ENCODE assay signal across 1 cellular context in the genomic region with DNA sequence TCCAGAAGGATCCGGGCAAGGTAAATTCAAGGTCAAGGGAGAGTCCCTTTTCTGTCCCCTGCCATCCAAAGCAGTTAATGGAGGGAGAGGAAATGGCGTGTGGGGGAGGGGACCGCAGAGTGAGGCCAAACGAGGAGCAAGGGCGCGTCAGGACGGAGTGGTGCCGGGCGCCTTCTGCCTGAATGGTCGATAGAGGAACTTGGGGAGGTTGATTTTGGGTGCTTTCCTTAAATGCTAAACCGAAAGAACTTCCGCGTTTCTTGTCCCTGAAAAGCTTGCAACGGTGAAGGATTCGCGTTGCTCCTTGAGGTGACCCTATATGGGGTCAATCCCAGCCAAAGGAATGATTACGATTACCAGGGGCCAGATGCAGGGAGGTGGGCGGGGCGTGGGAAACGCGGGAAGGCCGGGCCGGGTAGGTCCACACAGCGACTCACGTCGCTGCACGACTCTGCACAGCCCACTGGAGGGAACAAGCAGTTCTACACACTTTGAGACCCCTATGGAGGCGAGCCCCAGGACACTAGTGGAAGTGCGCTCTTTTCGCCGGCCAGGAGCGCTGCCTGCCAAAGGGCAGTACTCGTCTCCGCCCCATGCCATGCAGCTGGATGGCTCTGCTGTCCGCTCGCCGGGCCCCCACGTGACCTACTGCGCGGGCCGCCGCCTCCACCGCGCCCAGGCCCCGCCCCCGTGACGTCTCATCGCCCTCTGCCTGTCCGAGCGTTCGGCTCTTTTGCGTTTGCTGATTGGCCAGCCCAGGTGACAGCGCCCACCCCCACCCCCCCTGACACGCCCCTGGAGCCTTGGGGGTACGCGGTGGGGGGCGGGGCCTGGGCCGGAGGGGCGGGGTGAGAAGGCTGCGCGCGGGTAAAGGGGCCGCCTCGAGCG.
TF ChIP-seq lines count a peak whose summit lies in the region.

No MANE protein-coding gene starts in this region.

TF ChIP-seq in HepG2, 621 proteins besides CTCF, POLR2A, EP300 and RAD21 (continued from another document and continues in another):
- TF ChIP-seq TFE3 (CRISPR knock-in tag; IDR thresholded peaks at IDR 0.05) (0 out of 2 replicates have a peak, but pooled peaks have one; percentile 50), DBP (CRISPR knock-in tag; IDR thresholded peaks at IDR 0.05; ENCODE audit: not compliant biosample characterization) (no peak), MLLT10 (CRISPR knock-in tag; IDR thresholded peaks at IDR 0.05) (no peak), GFI1 (CRISPR knock-in tag; IDR thresholded peaks at IDR 0.05; ENCODE audit: borderline replicate concordance) (no peak), ZNF143 (CRISPR knock-in tag; IDR thresholded peaks at IDR 0.05) (no peak), ZNF670 (CRISPR knock-in tag; IDR thresholded peaks at IDR 0.05; ENCODE audit: borderline replicate concordance) (no peak), TERF1 (CRISPR knock-in tag; IDR thresholded peaks at IDR 0.05) (no peak), ZNF292 (CRISPR knock-in tag; IDR thresholded peaks at IDR 0.05; ENCODE audit: borderline replicate concordance, low read depth) (no peak), MTA1 (CRISPR knock-in tag; IDR thresholded peaks at IDR 0.05; ENCODE audit: borderline replicate concordance) (no peak), SUZ12 (IDR thresholded peaks at IDR 0.05; ENCODE audit: low read depth, low read length) (no peak), ZBTB8A (CRISPR knock-in tag; IDR thresholded peaks at IDR 0.05; ENCODE audit: borderline replicate concordance, low read depth) (no peak), ZNF317 (CRISPR knock-in tag; IDR thresholded peaks at IDR 0.05) (0 out of 2 replicates have a peak, but pooled peaks have one; percentile 39), MYC (CRISPR knock-in tag; IDR thresholded peaks at IDR 0.05; ENCODE audit: borderline replicate concordance) (peak; percentile 63; the same call in 1 of the 2 replicates), KMT2B (CRISPR knock-in tag; IDR thresholded peaks at IDR 0.05) (no peak), ZFP1 (CRISPR knock-in tag; IDR thresholded peaks at IDR 0.05) (no peak), RCOR2 (CRISPR knock-in tag; IDR thresholded peaks at IDR 0.05) (no peak), ZNF121 (CRISPR knock-in tag; IDR thresholded peaks at IDR 0.05) (no peak), MIER2 (CRISPR knock-in tag; IDR thresholded peaks at IDR 0.05) (no peak), STAT6 (CRISPR knock-in tag; IDR thresholded peaks at IDR 0.05; ENCODE audit: borderline replicate concordance) (no peak), THAP7 (CRISPR knock-in tag; IDR thresholded peaks at IDR 0.05) (no peak), THYN1 (CRISPR knock-in tag; IDR thresholded peaks at IDR 0.05; ENCODE audit: borderline replicate concordance, low read depth) (no peak), ZNF501 (CRISPR knock-in tag; IDR thresholded peaks at IDR 0.05) (no peak), ZNF282 (IDR thresholded peaks at IDR 0.05; ENCODE audit: partially characterized antibody) (no peak), ZNF839 (CRISPR knock-in tag; IDR thresholded peaks at IDR 0.05; ENCODE audit: borderline replicate concordance) (no peak), ZFAT (CRISPR knock-in tag; conservative IDR thresholded peaks at IDR 0.05) (no peak), ZNF263 (CRISPR knock-in tag; IDR thresholded peaks at IDR 0.05) (0 out of 2 replicates have a peak, but pooled peaks have one; percentile 32), ZNF451 (CRISPR knock-in tag; IDR thresholded peaks at IDR 0.05) (no peak), ZNF660 (CRISPR knock-in tag; IDR thresholded peaks at IDR 0.05; ENCODE audit: borderline replicate concordance, low read depth) (no peak), HIVEP1 (CRISPR knock-in tag; IDR thresholded peaks at IDR 0.05) (no peak), ATF7-NPFF (CRISPR knock-in tag; IDR thresholded peaks at IDR 0.05; ENCODE audit: low read depth) (no peak), HNRNPLL (IDR thresholded peaks at IDR 0.05; ENCODE audit: low read depth, low read length, poor library complexity, severe bottlenecking) (peak; percentile 78), JDP2 (CRISPR knock-in tag; IDR thresholded peaks at IDR 0.05; ENCODE audit: borderline replicate concordance) (no peak), TCF12 (IDR thresholded peaks at IDR 0.05) (no peak), TCF12 (CRISPR knock-in tag; IDR thresholded peaks at IDR 0.05) (no peak), KDM4B (CRISPR knock-in tag; IDR thresholded peaks at IDR 0.05) (no peak), KAT7 (CRISPR knock-in tag; IDR thresholded peaks at IDR 0.05; ENCODE audit: borderline replicate concordance) (no peak), ZNF264 (CRISPR knock-in tag; IDR thresholded peaks at IDR 0.05) (no peak), CAMTA2 (CRISPR knock-in tag; IDR thresholded peaks at IDR 0.05; ENCODE audit: borderline replicate concordance) (no peak), ZSCAN20 (CRISPR knock-in tag; IDR thresholded peaks at IDR 0.05; ENCODE audit: borderline replicate concordance) (no peak), ZFP90 (CRISPR knock-in tag; IDR thresholded peaks at IDR 0.05; ENCODE audit: borderline replicate concordance) (no peak), ZNF367 (CRISPR knock-in tag; IDR thresholded peaks at IDR 0.05; ENCODE audit: borderline replicate concordance) (no peak), ZNF33B (CRISPR knock-in tag; IDR thresholded peaks at IDR 0.05) (no peak), THRA (CRISPR knock-in tag; IDR thresholded peaks at IDR 0.05; ENCODE audit: borderline replicate concordance) (peak; percentile 76; the same call in 1 of the 2 replicates), XBP1 (CRISPR knock-in tag; IDR thresholded peaks at IDR 0.05) (no peak), ZFP62 (CRISPR knock-in tag; IDR thresholded peaks at IDR 0.05) (no peak)
- TF ChIP-seq, protein P1, sequence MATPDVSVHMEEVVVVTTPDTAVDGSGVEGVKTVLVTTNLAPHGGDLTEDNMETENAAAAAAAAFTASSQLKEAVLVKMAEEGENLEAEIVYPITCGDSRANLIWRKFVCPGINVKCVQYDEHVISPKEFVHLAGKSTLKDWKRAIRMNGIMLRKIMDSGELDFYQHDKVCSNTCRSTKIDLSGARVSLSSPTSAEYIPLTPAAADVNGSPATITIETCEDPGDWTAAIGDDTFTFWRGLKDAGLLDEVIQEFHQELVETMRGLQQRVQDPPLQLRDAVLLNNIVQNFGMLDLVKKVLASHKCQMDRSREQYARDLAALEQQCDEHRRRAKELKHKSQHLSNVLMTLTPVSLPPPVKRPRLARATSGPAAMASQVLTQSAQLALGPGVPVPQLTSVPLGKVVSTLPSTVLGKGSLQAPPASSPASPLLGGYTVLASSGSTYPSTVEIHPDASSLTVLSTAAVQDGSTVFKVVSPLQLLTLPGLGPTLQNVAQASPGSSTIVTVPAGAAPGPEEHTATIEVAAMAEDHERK (CRISPR knock-in tag; IDR thresholded peaks at IDR 0.05; ENCODE audit: low read depth) = no peak
- TF ChIP-seq, protein P2, sequence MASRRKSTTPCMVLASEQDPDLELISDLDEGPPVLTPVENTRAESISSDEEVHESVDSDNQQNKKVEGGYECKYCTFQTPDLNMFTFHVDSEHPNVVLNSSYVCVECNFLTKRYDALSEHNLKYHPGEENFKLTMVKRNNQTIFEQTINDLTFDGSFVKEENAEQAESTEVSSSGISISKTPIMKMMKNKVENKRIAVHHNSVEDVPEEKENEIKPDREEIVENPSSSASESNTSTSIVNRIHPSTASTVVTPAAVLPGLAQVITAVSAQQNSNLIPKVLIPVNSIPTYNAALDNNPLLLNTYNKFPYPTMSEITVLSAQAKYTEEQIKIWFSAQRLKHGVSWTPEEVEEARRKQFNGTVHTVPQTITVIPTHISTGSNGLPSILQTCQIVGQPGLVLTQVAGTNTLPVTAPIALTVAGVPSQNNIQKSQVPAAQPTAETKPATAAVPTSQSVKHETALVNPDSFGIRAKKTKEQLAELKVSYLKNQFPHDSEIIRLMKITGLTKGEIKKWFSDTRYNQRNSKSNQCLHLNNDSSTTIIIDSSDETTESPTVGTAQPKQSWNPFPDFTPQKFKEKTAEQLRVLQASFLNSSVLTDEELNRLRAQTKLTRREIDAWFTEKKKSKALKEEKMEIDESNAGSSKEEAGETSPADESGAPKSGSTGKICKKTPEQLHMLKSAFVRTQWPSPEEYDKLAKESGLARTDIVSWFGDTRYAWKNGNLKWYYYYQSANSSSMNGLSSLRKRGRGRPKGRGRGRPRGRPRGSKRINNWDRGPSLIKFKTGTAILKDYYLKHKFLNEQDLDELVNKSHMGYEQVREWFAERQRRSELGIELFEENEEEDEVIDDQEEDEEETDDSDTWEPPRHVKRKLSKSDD (CRISPR knock-in tag; IDR thresholded peaks at IDR 0.05; ENCODE audit: low read depth) = no peak
- TF ChIP-seq, protein P3, sequence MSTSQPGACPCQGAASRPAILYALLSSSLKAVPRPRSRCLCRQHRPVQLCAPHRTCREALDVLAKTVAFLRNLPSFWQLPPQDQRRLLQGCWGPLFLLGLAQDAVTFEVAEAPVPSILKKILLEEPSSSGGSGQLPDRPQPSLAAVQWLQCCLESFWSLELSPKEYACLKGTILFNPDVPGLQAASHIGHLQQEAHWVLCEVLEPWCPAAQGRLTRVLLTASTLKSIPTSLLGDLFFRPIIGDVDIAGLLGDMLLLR (CRISPR knock-in tag; IDR thresholded peaks at IDR 0.05) = no peak; the same call in 1 of the 2 replicates
- TF ChIP-seq, protein P4, sequence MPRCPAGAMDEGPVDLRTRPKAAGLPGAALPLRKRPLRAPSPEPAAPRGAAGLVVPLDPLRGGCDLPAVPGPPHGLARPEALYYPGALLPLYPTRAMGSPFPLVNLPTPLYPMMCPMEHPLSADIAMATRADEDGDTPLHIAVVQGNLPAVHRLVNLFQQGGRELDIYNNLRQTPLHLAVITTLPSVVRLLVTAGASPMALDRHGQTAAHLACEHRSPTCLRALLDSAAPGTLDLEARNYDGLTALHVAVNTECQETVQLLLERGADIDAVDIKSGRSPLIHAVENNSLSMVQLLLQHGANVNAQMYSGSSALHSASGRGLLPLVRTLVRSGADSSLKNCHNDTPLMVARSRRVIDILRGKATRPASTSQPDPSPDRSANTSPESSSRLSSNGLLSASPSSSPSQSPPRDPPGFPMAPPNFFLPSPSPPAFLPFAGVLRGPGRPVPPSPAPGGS (CRISPR knock-in tag; IDR thresholded peaks at IDR 0.05) = no peak
